15 cellular contexts compared by ENCODE assay signal in the genomic region with DNA sequence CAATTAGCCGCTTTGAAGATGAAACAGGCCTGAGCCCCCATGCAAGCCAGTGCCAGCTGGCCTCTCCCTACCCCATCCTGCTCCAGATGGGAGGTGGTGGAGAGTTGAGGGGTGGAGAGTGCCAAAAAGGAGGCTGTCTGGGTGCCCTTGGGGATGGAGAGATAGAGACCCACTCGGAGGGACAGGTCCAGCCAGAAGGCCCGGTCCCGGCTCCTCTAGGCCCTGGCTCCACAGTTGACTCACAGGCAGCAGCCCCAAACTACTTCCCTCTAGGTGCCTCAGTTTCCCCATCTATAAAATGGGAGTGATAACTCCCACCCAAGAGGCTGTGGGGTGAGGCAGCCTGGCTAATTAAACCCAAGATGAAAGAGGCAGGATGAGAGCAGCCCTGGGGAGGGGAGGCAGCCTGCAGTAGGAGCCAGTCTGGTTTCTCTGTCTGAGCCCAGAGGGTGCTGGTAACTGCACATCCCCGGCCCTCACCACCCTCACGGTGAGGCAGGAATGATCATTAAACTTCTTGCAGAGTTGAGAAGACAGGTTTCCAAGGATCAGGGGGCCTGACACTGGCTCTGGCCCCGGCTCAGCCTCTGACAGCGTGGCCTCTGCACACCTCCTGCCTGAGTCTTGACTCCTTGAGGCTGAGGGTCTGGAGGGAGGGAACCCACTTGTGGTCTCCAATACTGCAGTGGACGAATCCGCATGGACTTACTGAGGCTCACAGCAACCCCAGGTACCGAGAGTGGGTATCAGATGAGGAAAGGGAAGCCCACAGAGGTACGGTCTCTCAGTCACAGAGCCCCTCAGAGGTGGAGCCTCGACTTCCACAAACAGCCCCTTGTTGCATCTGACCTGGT. TPM values are rescaled to one million over a fixed set of nuclear protein-coding genes. Genes with fewer than 3 reads are reported as not detected.
DNase-seq lines count a peak whose midpoint lies in the region; ATAC-seq lines count a peak whose summit lies in the region.
"Had no signal": no experiment of that assay in that cellular context is flagged by ENCODE, and none has a peak within 500 bp of the region (broad histone marks: within the 10 kb centered on the region; RNA-seq: fewer than 3 reads in every experiment).

No MANE protein-coding gene starts in this region.

- DNase-seq in activated CD4-positive, alpha-beta T cell treated with anti-CD3 and anti-CD28 coated beads, Interleukin-2, amount 10 ng/mL, durations not matched to agents 24 days and 14 days, result peak; percentile 53
- no peak for DNase-seq in activated CD4-positive, alpha-beta T cell treated with anti-CD3 and anti-CD28 coated beads, Interleukin-2, amount 50 U/mL, for 4 hours
- no peak for DNase-seq in T-cell
- peak; percentile 66 for DNase-seq in islet precursor cell
- no peak for DNase-seq in NCI-H1417 (lab: John Stamatoyannopoulos, UW)
- DNase-seq: activated B cell treated with CpG ODN at 0.5 μM for 24 hours; activated naive CD8-positive, alpha-beta T cell treated with anti-CD3 and anti-CD28 coated beads, Interleukin-2, amount 10 ng/mL, durations not matched to agents 7 days and 5 days; NCI-H446; small intestine had no signal

- peaks cover 9% of the 10 kb centered on the region for H3K36me3 Mint-ChIP-seq in activated CD4-positive, alpha-beta T cell treated with anti-CD3 and anti-CD28 coated beads, Interleukin-2, amount 10 ng/mL, durations not matched to agents 24 days and 14 days (ENCODE audit: low read depth)
- no peaks in the 10 kb centered on the region for H3K36me3 Mint-ChIP-seq in T-cell
- peaks cover 5% of the 10 kb centered on the region for H3K36me3 Mint-ChIP-seq in stimulated activated memory B cell treated with anti-CD40 and anti-IgM and Interleukin-4, amounts not matched to agents 10 μg/mL and 1 μg/mL and 100 μg/mL, for 72 hours

- no peaks in the 10 kb centered on the region for H3K9me3 Mint-ChIP-seq in activated CD4-positive, alpha-beta T cell treated with anti-CD3 and anti-CD28 coated beads, Interleukin-2, amount 10 ng/mL, durations not matched to agents 24 days and 14 days
- no peaks in the 10 kb centered on the region for H3K9me3 Mint-ChIP-seq in T-cell
- H3K9me3 Mint-ChIP-seq in stimulated activated memory B cell treated with anti-CD40 and anti-IgM and Interleukin-4, amounts not matched to agents 10 μg/mL and 1 μg/mL and 100 μg/mL, for 72 hours, result no peaks in the 10 kb centered on the region
- H3K9me3 Mint-ChIP-seq: activated B cell treated with CpG ODN at 0.5 μM for 24 hours; activated naive CD8-positive, alpha-beta T cell treated with anti-CD3 and anti-CD28 coated beads, Interleukin-2, amount 10 ng/mL, durations not matched to agents 7 days and 5 days had no signal

- no peak overlapping the region for H3K27ac Mint-ChIP-seq in activated CD4-positive, alpha-beta T cell treated with anti-CD3 and anti-CD28 coated beads, Interleukin-2, amount 10 ng/mL, durations not matched to agents 24 days and 14 days
- H3K27ac Mint-ChIP-seq in T-cell, result no peak overlapping the region
- peak overlapping the region; percentile 29 for H3K27ac Mint-ChIP-seq in stimulated activated memory B cell treated with anti-CD40 and anti-IgM and Interleukin-4, amounts not matched to agents 10 μg/mL and 1 μg/mL and 100 μg/mL, for 72 hours

- ATAC-seq in T-cell (replicated peaks in 1 of 4), result no peak
- no peak for ATAC-seq in stimulated activated memory B cell treated with anti-CD40 and anti-IgM and Interleukin-4, amounts not matched to agents 10 μg/mL and 1 μg/mL and 100 μg/mL, for 72 hours
- no peak for ATAC-seq in GM19452 (IDR thresholded peaks at IDR 0.05; ENCODE audit: unreplicated experiment)
- no peak for ATAC-seq in HG03442 (IDR thresholded peaks at IDR 0.05; ENCODE audit: unreplicated experiment)

- intact Hi-C loops in activated CD4-positive, alpha-beta T cell treated with anti-CD3 and anti-CD28 coated beads, Interleukin-2, amount 10 ng/mL, durations not matched to agents 24 days and 14 days (cut with micrococcal nuclease), result loop anchor here (2.0 kb wide), 1 partner anchor 69 kb away; the partner anchor contains the start of gene KAT5

- POLR2A ChIA-PET in T-cell (lab: Charles Lee), result no interaction called here

- peaks cover 21% of the 10 kb centered on the region for H3K4me1 Mint-ChIP-seq in activated CD4-positive, alpha-beta T cell treated with anti-CD3 and anti-CD28 coated beads, Interleukin-2, amount 10 ng/mL, durations not matched to agents 24 days and 14 days
- H3K4me1 Mint-ChIP-seq in T-cell, result peaks cover 17 to 31% (median 23%) of the 10 kb centered on the region in 3 donors
- H3K4me1 Mint-ChIP-seq in stimulated activated memory B cell treated with anti-CD40 and anti-IgM and Interleukin-4, amounts not matched to agents 10 μg/mL and 1 μg/mL and 100 μg/mL, for 72 hours, result peaks cover 44% of the 10 kb centered on the region

- CTCF ChIA-PET in T-cell (lab: Charles Lee), result interaction anchor here in 1 of 2 donors (1.5 kb wide), 1 partner anchor 35 kb away, joined by 8 read pairs; no protein-coding TSS in a partner anchor

- peaks cover 30% of the 10 kb centered on the region for H3K27me3 Mint-ChIP-seq in activated CD4-positive, alpha-beta T cell treated with anti-CD3 and anti-CD28 coated beads, Interleukin-2, amount 10 ng/mL, durations not matched to agents 24 days and 14 days
- peaks cover 12 to 13% of the 10 kb centered on the region in 2 donors for H3K27me3 Mint-ChIP-seq in T-cell
- peaks cover 5% of the 10 kb centered on the region for H3K27me3 Mint-ChIP-seq in stimulated activated memory B cell treated with anti-CD40 and anti-IgM and Interleukin-4, amounts not matched to agents 10 μg/mL and 1 μg/mL and 100 μg/mL, for 72 hours
- H3K27me3 Mint-ChIP-seq: activated B cell treated with CpG ODN at 0.5 μM for 24 hours had no signal

- no peak overlapping the region for H3K4me3 Mint-ChIP-seq in activated CD4-positive, alpha-beta T cell treated with anti-CD3 and anti-CD28 coated beads, Interleukin-2, amount 10 ng/mL, durations not matched to agents 24 days and 14 days
- peak overlapping the region; percentile 37 to 47 (median 42) for H3K4me3 Mint-ChIP-seq in T-cell
- H3K4me3 Mint-ChIP-seq in stimulated activated memory B cell treated with anti-CD40 and anti-IgM and Interleukin-4, amounts not matched to agents 10 μg/mL and 1 μg/mL and 100 μg/mL, for 72 hours, result no peak overlapping the region
- H3K4me3 Mint-ChIP-seq: activated naive CD8-positive, alpha-beta T cell treated with anti-CD3 and anti-CD28 coated beads, Interleukin-2, amount 10 ng/mL, durations not matched to agents 7 days and 5 days had no signal

RNA-seq across cellular contexts. Expression of gene AP5B1, which starts 1.4 kb away (rescaled TPM):
- 20.1 and 21.1 TPM in 2 replicates for total RNA-seq in activated CD4-positive, alpha-beta T cell treated with anti-CD3 and anti-CD28 coated beads, Interleukin-2, amount 10 ng/mL, durations not matched to agents 24 days and 14 days
- 10 to 100 TPM; 17.7 to 31.6 (median 30.1) TPM for total RNA-seq in T-cell

RNA-seq across cellular contexts. Expression of gene OVOL1, which starts 4.7 kb away (rescaled TPM):
- 0.07 TPM in 1 of 2 replicates, not detected in the other for total RNA-seq in activated CD4-positive, alpha-beta T cell treated with anti-CD3 and anti-CD28 coated beads, Interleukin-2, amount 10 ng/mL, durations not matched to agents 24 days and 14 days
- total RNA-seq in T-cell, result under 1 TPM in 2 of 5 donors, not detected in 3; 0.12 to 0.13 TPM
- total RNA-seq: A673, dermis microvascular lymphatic vessel endothelial cell, heart left ventricle had no signal

RNA-seq across cellular contexts. Expression of gene SNX32, which starts 51.6 kb away (rescaled TPM):
- 1.2 and 2.1 TPM in 2 replicates for total RNA-seq in activated CD4-positive, alpha-beta T cell treated with anti-CD3 and anti-CD28 coated beads, Interleukin-2, amount 10 ng/mL, durations not matched to agents 24 days and 14 days
- 1 to 10 TPM in 4 of 5 donors, under 1 TPM in 1; 0.26 to 1.4 (median 1.2) TPM for total RNA-seq in T-cell

Comparison
In these comparisons a context has a peak if more than half of its experiments do, and no peak if none do; other contexts are left out.
1. DNase-seq: peak in activated CD4-positive, alpha-beta T cell treated with anti-CD3 and anti-CD28 coated beads, Interleukin-2, amount 10 ng/mL, durations not matched to agents 24 days and 14 days (single experiment) and islet precursor cell (single experiment); none in activated CD4-positive, alpha-beta T cell treated with anti-CD3 and anti-CD28 coated beads, Interleukin-2, amount 50 U/mL, for 4 hours (0 of 2), T-cell (0 of 34) and NCI-H1417 (0 of 3).
2. H3K4me3 Mint-ChIP-seq: peak in T-cell (3 of 3); none in activated CD4-positive, alpha-beta T cell treated with anti-CD3 and anti-CD28 coated beads, Interleukin-2, amount 10 ng/mL, durations not matched to agents 24 days and 14 days (single experiment) and stimulated activated memory B cell treated with anti-CD40 and anti-IgM and Interleukin-4, amounts not matched to agents 10 μg/mL and 1 μg/mL and 100 μg/mL, for 72 hours (single experiment).